ENCODE assay signal across 24 cellular contexts in genomic region chr9:37383393-37383792, GRCh38.
"Had no signal": no experiment of that assay in that cellular context is flagged by ENCODE, and none has a peak within 500 bp of the region (broad histone marks: within the 10 kb centered on the region; RNA-seq: fewer than 3 reads in every experiment).

No MANE protein-coding gene starts in this region.

- H3K27me3 ChIP-seq: ascending aorta, suprapubic skin, transverse colon, vagina had no signal

- H3K4me3 Mint-ChIP-seq: activated T-cell treated with anti-CD3 and anti-CD28 coated beads, Interleukin-2, amount 50 U/mL, for 72 hours; mesothelial cell of epicardium; nephron progenitor cell; stimulated activated naive CD8-positive, alpha-beta T cell treated with anti-CD3 and anti-CD28 coated beads, Interleukin-15, Interleukin-2, amounts not matched to agents 100 ng/mL and 50 ng/mL, for 24 hours had no signal

- DNase-seq: activated CD4-positive, alpha-beta T cell treated with anti-CD3 and anti-CD28 coated beads, Interleukin-2, amount 50 U/mL, for 1 hour; activated CD4-positive, CD25-positive, alpha-beta regulatory T cell treated with anti-CD3 and anti-CD28 coated beads, Interleukin-2, amount 50 U/mL, for 72 hours; activated CD8-positive, alpha-beta memory T cell treated with anti-CD3 and anti-CD28 coated beads, Interleukin-2, amount 50 U/mL, for 48 hours; activated effector memory CD4-positive, alpha-beta T cell treated with anti-CD3 and anti-CD28 coated beads, Interleukin-2, amount 50 U/mL, for 16 hours; activated naive CD4-positive, alpha-beta T cell treated with anti-CD3 and anti-CD28 coated beads, Interleukin-2, amount 50 U/mL, for 16 hours; activated T-cell treated with anti-CD3 and anti-CD28 coated beads, Interleukin-2, amount 50 U/mL, for 72 hours; cortex of kidney; erythroblast; foreskin melanocyte; glutamatergic neuron; hypothalamus; nephron progenitor cell; stimulated activated CD4-positive, alpha-beta T cell treated with anti-CD3 and anti-CD28 coated beads, Interleukin-12 subunit alpha, Interleukin-12 subunit beta, amount 100 ng/mL, for 4 hours; stimulated activated CD4-positive, alpha-beta T cell treated with anti-CD3 and anti-CD28 coated beads, Interleukin-2, amount 100 ng/mL, for 24 hours; transverse colon had no signal

- H3K27me3 Mint-ChIP-seq: stimulated activated naive CD8-positive, alpha-beta T cell treated with anti-CD3 and anti-CD28 coated beads, Interleukin-15, Interleukin-2, amounts not matched to agents 100 ng/mL and 50 ng/mL, for 24 hours had no signal

- H3K36me3 ChIP-seq: ascending aorta, suprapubic skin, transverse colon, vagina had no signal

- H3K9me3 ChIP-seq: ascending aorta, suprapubic skin, transverse colon, vagina had no signal

- H3K27ac Mint-ChIP-seq: activated T-cell treated with anti-CD3 and anti-CD28 coated beads, Interleukin-2, amount 50 U/mL, for 72 hours; mesothelial cell of epicardium; nephron progenitor cell; progenitor cell of endocrine pancreas had no signal

- H3K4me3 ChIP-seq: ascending aorta, lung, suprapubic skin, transverse colon, vagina had no signal

- FAIRE-seq: endometrium, keratinocyte had no signal

- ATAC-seq: activated T-cell treated with anti-CD3 and anti-CD28 coated beads, Interleukin-2, amount 50 U/mL, for 72 hours had no signal

- H3K27ac ChIP-seq: ascending aorta, suprapubic skin, transverse colon, vagina had no signal

- H3K4me1 ChIP-seq: ascending aorta, suprapubic skin, transverse colon, vagina had no signal

- H3K9me3 Mint-ChIP-seq: nephron progenitor cell; stimulated activated naive CD8-positive, alpha-beta T cell treated with anti-CD3 and anti-CD28 coated beads, Interleukin-15, Interleukin-2, amounts not matched to agents 100 ng/mL and 50 ng/mL, for 24 hours had no signal

- H3K4me1 Mint-ChIP-seq: mesothelial cell of epicardium, nephron progenitor cell had no signal
